In the genomic region with DNA sequence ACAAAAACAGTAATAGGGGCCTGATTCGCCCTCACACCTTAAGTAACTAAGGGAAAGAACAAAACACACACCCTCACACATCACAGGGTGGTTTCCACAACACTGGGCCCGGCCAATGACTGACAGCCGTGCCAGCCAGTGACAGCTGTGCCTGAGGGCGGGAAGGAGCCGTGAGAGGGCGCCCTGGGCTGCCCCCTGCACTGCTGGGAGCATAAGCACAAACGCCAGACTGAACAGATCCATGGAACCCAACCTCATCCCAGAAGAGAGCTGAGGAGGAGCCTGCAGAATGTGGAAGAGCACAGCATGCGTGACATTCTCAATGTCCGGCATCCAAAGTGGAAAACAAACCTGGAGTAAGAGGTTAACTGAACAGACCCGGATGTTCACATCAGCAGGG, we compare ENCODE assay signal across 1 cellular context.
TF ChIP-seq lines count a peak whose summit lies in the region.

No MANE protein-coding gene starts in this region.

TF ChIP-seq in HepG2, 621 proteins besides CTCF, POLR2A, EP300 and RAD21:
- peak; percentile 67 for TF ChIP-seq ZNF263 (CRISPR knock-in tag; IDR thresholded peaks at IDR 0.05)
- TF ChIP-seq ZKSCAN1 (IDR thresholded peaks at IDR 0.05; ENCODE audit: low read length): no peak
- TF ChIP-seq ZBTB38 (CRISPR knock-in tag; IDR thresholded peaks at IDR 0.05): 0 out of 2 replicates have a peak, but pooled peaks have one; percentile 30
- TF ChIP-seq SP2 (CRISPR knock-in tag; IDR thresholded peaks at IDR 0.05): peak; percentile 83
- TF ChIP-seq, protein P1, sequence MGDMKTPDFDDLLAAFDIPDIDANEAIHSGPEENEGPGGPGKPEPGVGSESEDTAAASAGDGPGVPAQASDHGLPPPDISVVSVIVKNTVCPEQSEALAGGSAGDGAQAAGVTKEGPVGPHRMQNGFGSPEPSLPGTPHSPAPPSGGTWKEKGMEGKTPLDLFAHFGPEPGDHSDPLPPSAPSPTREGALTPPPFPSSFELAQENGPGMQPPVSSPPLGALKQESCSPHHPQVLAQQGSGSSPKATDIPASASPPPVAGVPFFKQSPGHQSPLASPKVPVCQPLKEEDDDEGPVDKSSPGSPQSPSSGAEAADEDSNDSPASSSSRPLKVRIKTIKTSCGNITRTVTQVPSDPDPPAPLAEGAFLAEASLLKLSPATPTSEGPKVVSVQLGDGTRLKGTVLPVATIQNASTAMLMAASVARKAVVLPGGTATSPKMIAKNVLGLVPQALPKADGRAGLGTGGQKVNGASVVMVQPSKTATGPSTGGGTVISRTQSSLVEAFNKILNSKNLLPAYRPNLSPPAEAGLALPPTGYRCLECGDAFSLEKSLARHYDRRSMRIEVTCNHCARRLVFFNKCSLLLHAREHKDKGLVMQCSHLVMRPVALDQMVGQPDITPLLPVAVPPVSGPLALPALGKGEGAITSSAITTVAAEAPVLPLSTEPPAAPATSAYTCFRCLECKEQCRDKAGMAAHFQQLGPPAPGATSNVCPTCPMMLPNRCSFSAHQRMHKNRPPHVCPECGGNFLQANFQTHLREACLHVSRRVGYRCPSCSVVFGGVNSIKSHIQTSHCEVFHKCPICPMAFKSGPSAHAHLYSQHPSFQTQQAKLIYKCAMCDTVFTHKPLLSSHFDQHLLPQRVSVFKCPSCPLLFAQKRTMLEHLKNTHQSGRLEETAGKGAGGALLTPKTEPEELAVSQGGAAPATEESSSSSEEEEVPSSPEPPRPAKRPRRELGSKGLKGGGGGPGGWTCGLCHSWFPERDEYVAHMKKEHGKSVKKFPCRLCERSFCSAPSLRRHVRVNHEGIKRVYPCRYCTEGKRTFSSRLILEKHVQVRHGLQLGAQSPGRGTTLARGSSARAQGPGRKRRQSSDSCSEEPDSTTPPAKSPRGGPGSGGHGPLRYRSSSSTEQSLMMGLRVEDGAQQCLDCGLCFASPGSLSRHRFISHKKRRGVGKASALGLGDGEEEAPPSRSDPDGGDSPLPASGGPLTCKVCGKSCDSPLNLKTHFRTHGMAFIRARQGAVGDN (CRISPR knock-in tag; IDR thresholded peaks at IDR 0.05): peak; percentile 44
- no peak for TF ChIP-seq ZNF547 (CRISPR knock-in tag; IDR thresholded peaks at IDR 0.05)
- TF ChIP-seq THYN1 (CRISPR knock-in tag; IDR thresholded peaks at IDR 0.05; ENCODE audit: borderline replicate concordance, low read depth): no peak
- TF ChIP-seq, protein P2, sequence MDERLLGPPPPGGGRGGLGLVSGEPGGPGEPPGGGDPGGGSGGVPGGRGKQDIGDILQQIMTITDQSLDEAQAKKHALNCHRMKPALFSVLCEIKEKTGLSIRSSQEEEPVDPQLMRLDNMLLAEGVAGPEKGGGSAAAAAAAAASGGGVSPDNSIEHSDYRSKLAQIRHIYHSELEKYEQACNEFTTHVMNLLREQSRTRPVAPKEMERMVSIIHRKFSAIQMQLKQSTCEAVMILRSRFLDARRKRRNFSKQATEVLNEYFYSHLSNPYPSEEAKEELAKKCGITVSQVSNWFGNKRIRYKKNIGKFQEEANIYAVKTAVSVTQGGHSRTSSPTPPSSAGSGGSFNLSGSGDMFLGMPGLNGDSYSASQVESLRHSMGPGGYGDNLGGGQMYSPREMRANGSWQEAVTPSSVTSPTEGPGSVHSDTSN (CRISPR knock-in tag; IDR thresholded peaks at IDR 0.05): peak; percentile 87
- TF ChIP-seq POLR2AphosphoS2 (IDR thresholded peaks at IDR 0.05; ENCODE audit: low read depth, low read length): peak; percentile 77
- peak; percentile 85 for TF ChIP-seq NFYC (CRISPR knock-in tag; IDR thresholded peaks at IDR 0.05)
- peak; percentile 50 for TF ChIP-seq STAG1 (CRISPR knock-in tag; IDR thresholded peaks at IDR 0.05)
- TF ChIP-seq KLF12 (CRISPR knock-in tag; IDR thresholded peaks at IDR 0.05; ENCODE audit: borderline replicate concordance): no peak
- peak; percentile 84 for TF ChIP-seq NFYB (CRISPR knock-in tag; IDR thresholded peaks at IDR 0.05)
